Comparison of ENCODE assay signal across 26 cellular contexts in the genomic region with DNA sequence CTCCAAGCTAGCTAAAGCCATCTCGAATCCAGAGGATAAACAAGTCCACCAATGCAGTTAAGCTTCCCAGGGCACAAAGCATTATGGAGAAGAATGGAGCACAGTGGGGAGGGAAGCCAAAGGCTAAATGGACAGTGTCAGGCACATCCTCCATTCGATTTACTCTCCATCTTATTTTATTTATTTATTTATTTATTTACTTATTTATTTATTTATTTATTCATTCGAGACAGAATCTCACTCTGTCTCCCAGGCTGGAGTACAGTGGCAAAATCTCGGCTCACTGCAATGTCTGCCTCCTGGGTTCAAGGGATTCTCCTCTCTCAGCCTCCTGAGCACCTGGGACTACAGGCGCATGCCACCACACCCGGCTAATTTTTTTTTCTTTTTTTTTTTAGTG.
"Had no signal": no experiment of that assay in that cellular context is flagged by ENCODE, and none has a peak within 500 bp of the region (broad histone marks: within the 10 kb centered on the region; RNA-seq: fewer than 3 reads in every experiment).

No MANE protein-coding gene starts in this region.

- H3K79me2 ChIP-seq: parathyroid adenoma had no signal

- H3K27ac ChIP-seq: ovary, parathyroid adenoma, psoas muscle, right lobe of liver, sigmoid colon, stomach, thoracic aorta, thyroid gland, tibial nerve, upper lobe of left lung, vagina had no signal

- H3K9ac ChIP-seq: parathyroid adenoma had no signal

- FAIRE-seq: small intestine, urothelium cell line had no signal

- H2AFZ ChIP-seq: parathyroid adenoma had no signal

- DNase-seq: naive thymus-derived CD4-positive, alpha-beta T cell; natural killer cell; occipital lobe; ovary; posterior cingulate gyrus; psoas muscle; right cardiac atrium; right lobe of liver; sigmoid colon; small intestine; stimulated activated CD4-positive, alpha-beta T cell treated with anti-CD3 and anti-CD28 coated beads, Interleukin-15, amount 100 ng/mL, for 24 hours; stimulated activated CD4-positive, alpha-beta T cell treated with anti-CD3 and anti-CD28 coated beads, Interleukin-2, amount 100 ng/mL, for 24 hours; stimulated activated CD4-positive, alpha-beta T cell treated with anti-CD3 and anti-CD28 coated beads, Interleukin-2, amount 100 ng/mL, for 48 hours; stimulated activated CD4-positive, alpha-beta T cell treated with anti-CD3 and anti-CD28 coated beads, Interleukin-4, amount 100 ng/mL, for 24 hours; stimulated activated naive B cell treated with anti-CD40 and anti-IgM and Interleukin-4, amounts not matched to agents 10 μg/mL and 1 μg/mL and 100 μg/mL, for 72 hours; stimulated activated naive CD4-positive, alpha-beta T cell treated with Interleukin-2 at 50 U/mL for 16 hours; stomach; thyroid gland; trophoblast cell; upper lobe of left lung had no signal

- H3K27me3 ChIP-seq: ovary, right lobe of liver, sigmoid colon, stomach, thyroid gland, tibial nerve, upper lobe of left lung, vagina had no signal

- H3K9me3 ChIP-seq: ovary, psoas muscle, right lobe of liver, sigmoid colon, stomach, thoracic aorta, thyroid gland, tibial nerve, upper lobe of left lung, vagina had no signal

- H3K36me3 ChIP-seq: ovary, right lobe of liver, sigmoid colon, stomach, thoracic aorta, thyroid gland, tibial nerve, upper lobe of left lung, vagina had no signal

- ATAC-seq: naive thymus-derived CD4-positive, alpha-beta T cell; natural killer cell; psoas muscle; right cardiac atrium; right lobe of liver; stimulated activated effector memory CD8-positive, alpha-beta T cell treated with anti-CD3 and anti-CD28 coated beads, Interleukin-12 subunit alpha, Interleukin-12 subunit beta, amount 100 ng/mL, for 72 hours; stimulated activated naive B cell treated with anti-CD40 and anti-IgM and Interleukin-4, amounts not matched to agents 10 μg/mL and 1 μg/mL and 100 μg/mL, for 72 hours had no signal

- H3K4me1 ChIP-seq: parathyroid adenoma, psoas muscle, right lobe of liver, sigmoid colon, stomach, thyroid gland, tibial nerve, upper lobe of left lung, vagina had no signal

- H3K4me3 ChIP-seq: ovary, psoas muscle, right lobe of liver, sigmoid colon, stomach, thoracic aorta, thyroid gland, tibial nerve, upper lobe of left lung, vagina had no signal
